ENCODE assay signal across 11 cellular contexts in genomic region chr17:75679706-75680201, GRCh38. TPM values are rescaled to one million over a fixed set of nuclear protein-coding genes. Genes with fewer than 3 reads are reported as not detected.
DNase-seq lines count a peak whose midpoint lies in the region; ATAC-seq and TF ChIP-seq lines count a peak whose summit lies in the region.
"Had no signal": no experiment of that assay in that cellular context is flagged by ENCODE, and none has a peak within 500 bp of the region (broad histone marks: within the 10 kb centered on the region; RNA-seq: fewer than 3 reads in every experiment).

No MANE protein-coding gene starts in this region.

- no peaks in the 10 kb centered on the region for H3K9me3 Mint-ChIP-seq in activated T-cell treated with anti-CD3 and anti-CD28 coated beads, Interleukin-2, amount 50 U/mL, for 24 hours
- H3K9me3 Mint-ChIP-seq in natural killer cell, result no peaks in the 10 kb centered on the region
- no peaks in the 10 kb centered on the region for H3K9me3 Mint-ChIP-seq in activated naive CD8-positive, alpha-beta T cell treated with anti-CD3 and anti-CD28 coated beads for 36 hours

- intact Hi-C loops in vagina (cut with DNase I) (no loop called here), natural killer cell (cut with micrococcal nuclease) (no loop called here)

- H3K36me3 Mint-ChIP-seq in activated T-cell treated with anti-CD3 and anti-CD28 coated beads, Interleukin-2, amount 50 U/mL, for 24 hours (ENCODE audit: low read depth), result peaks cover 70% of the 10 kb centered on the region
- no peaks in the 10 kb centered on the region for H3K36me3 Mint-ChIP-seq in natural killer cell
- H3K36me3 Mint-ChIP-seq in activated naive CD8-positive, alpha-beta T cell treated with anti-CD3 and anti-CD28 coated beads for 36 hours, result peaks cover 11% of the 10 kb centered on the region

- no peak for TF ChIP-seq POLR2A in vagina (IDR thresholded peaks at IDR 0.05)

- H3K4me1 ChIP-seq in lung (ENCODE audit: control insufficient read depth in 2 of 2, insufficient read depth in 2 of 2, low read length in 2 of 2) (peaks cover 4 to 10% of the 10 kb centered on the region in 2 donors), vagina (peaks cover 27% of the 10 kb centered on the region)

- H3K4me1 Mint-ChIP-seq in activated T-cell treated with anti-CD3 and anti-CD28 coated beads, Interleukin-2, amount 50 U/mL, for 24 hours (ENCODE audit: low read depth), result peaks cover 34% of the 10 kb centered on the region
- peaks cover 0 to 17% of the 10 kb centered on the region in 2 donors for H3K4me1 Mint-ChIP-seq in natural killer cell
- H3K4me1 Mint-ChIP-seq in activated naive CD8-positive, alpha-beta T cell treated with anti-CD3 and anti-CD28 coated beads for 36 hours, result peaks cover 17% of the 10 kb centered on the region

- H3K27ac ChIP-seq in cingulate gyrus (ENCODE audit: low read depth, low read length), result peak overlapping the region; percentile 62
- peak overlapping the region; percentile 75 to 84 for H3K27ac ChIP-seq in lung (ENCODE audit: low read depth in 1 of 2, low read length in 1 of 2)
- peak overlapping the region; percentile 31 for H3K27ac ChIP-seq in vagina

- WGBS in lung, 2 donors, result 49 to 70% methylated on average over 11 of the region's 11 CpGs

- H3K4me3 Mint-ChIP-seq in activated T-cell treated with anti-CD3 and anti-CD28 coated beads, Interleukin-2, amount 50 U/mL, for 24 hours, result no peak overlapping the region
- no peak overlapping the region for H3K4me3 Mint-ChIP-seq in natural killer cell
- no peak overlapping the region for H3K4me3 Mint-ChIP-seq in activated naive CD8-positive, alpha-beta T cell treated with anti-CD3 and anti-CD28 coated beads for 36 hours

- peaks cover 3 to 10% of the 10 kb centered on the region in 2 donors for H3K36me3 ChIP-seq in lung (ENCODE audit: control insufficient read depth in 2 of 2, insufficient read depth in 2 of 2, low read length in 2 of 2)
- peaks cover 0 to 12% of the 10 kb centered on the region in 2 donors for H3K36me3 ChIP-seq in vagina

- H3K27me3 Mint-ChIP-seq in activated T-cell treated with anti-CD3 and anti-CD28 coated beads, Interleukin-2, amount 50 U/mL, for 24 hours, result no peaks in the 10 kb centered on the region
- H3K27me3 Mint-ChIP-seq in natural killer cell (ENCODE audit: low read depth in 2 of 2), result no peaks in the 10 kb centered on the region
- no peaks in the 10 kb centered on the region for H3K27me3 Mint-ChIP-seq in activated naive CD8-positive, alpha-beta T cell treated with anti-CD3 and anti-CD28 coated beads for 36 hours

- peak; percentile 29 for TF ChIP-seq CTCF in lung (IDR thresholded peaks at IDR 0.05; ENCODE audit: control extremely low read depth, extremely low read depth)
- TF ChIP-seq CTCF in vagina (IDR thresholded peaks at IDR 0.05), result peak in 2 of 3 experiments; percentile 15 to 26
- TF ChIP-seq CTCF in natural killer cell (IDR thresholded peaks at IDR 0.05), result no peak

- H3K4me3 ChIP-seq in lung (no peak overlapping the region), vagina (no peak overlapping the region)

- no peaks in the 10 kb centered on the region for H3K27me3 ChIP-seq in lung (ENCODE audit: control insufficient read depth, insufficient read depth)
- H3K27me3 ChIP-seq in vagina, result no peaks in the 10 kb centered on the region

- peak overlapping the region; percentile 47 for H3K27ac Mint-ChIP-seq in activated T-cell treated with anti-CD3 and anti-CD28 coated beads, Interleukin-2, amount 50 U/mL, for 24 hours
- H3K27ac Mint-ChIP-seq in natural killer cell, result no peak overlapping the region
- no peak overlapping the region for H3K27ac Mint-ChIP-seq in activated naive CD8-positive, alpha-beta T cell treated with anti-CD3 and anti-CD28 coated beads for 36 hours

- ATAC-seq in lung (ENCODE audit: insufficient read depth, low FRiP score), result peak; percentile 36
- ATAC-seq in natural killer cell, result no peak
- no peak for ATAC-seq in HG03159 (IDR thresholded peaks at IDR 0.05; ENCODE audit: unreplicated experiment)
- ATAC-seq: stimulated activated naive CD8-positive, alpha-beta T cell treated with anti-CD3 and anti-CD28 coated beads, Interleukin-15, Interleukin-2, amounts not matched to agents 100 U/mL and 50 U/mL, for 24 hours had no signal

- no peak for DNase-seq in activated T-cell treated with anti-CD3 and anti-CD28 coated beads, Interleukin-2, amount 50 U/mL, for 24 hours
- no peak for DNase-seq in activated T-cell treated with anti-CD3 and anti-CD28 coated beads, Interleukin-2, amount 50 U/mL, for 48 hours
- DNase-seq in lung (ENCODE audit: low spot score) (peak; percentile 56), vagina (ENCODE audit: extremely low spot score in 2 of 2) (no peak), natural killer cell (no peak)
- no peak for DNase-seq in activated naive CD8-positive, alpha-beta T cell treated with anti-CD3 and anti-CD28 coated beads for 36 hours
- DNase-seq: NCI-H510A; occipital lobe; stimulated activated naive CD8-positive, alpha-beta T cell treated with anti-CD3 and anti-CD28 coated beads, Interleukin-15, Interleukin-2, amounts not matched to agents 100 U/mL and 50 U/mL, for 24 hours had no signal

- H3K9me3 ChIP-seq in lung (ENCODE audit: control insufficient read depth in 2 of 2, insufficient read depth in 1 of 2, low read length in 1 of 2) (no peaks in the 10 kb centered on the region), vagina (no peaks in the 10 kb centered on the region)

RNA-seq across cellular contexts. Expression of gene SAP30BP, which starts 12.6 kb away (rescaled TPM):
- total RNA-seq in lung (10 to 100 TPM; 46.5 to 82.9 TPM), vagina (79.1 TPM), natural killer cell (100 to 1,000 TPM; 234 to 246 (median 240) TPM)
- polyA plus RNA-seq in lung, result 10 to 100 TPM; 71.9 to 82.8 TPM
- 100 to 1,000 TPM in 1 of 2 experiments, 10 to 100 TPM in 1; 93.4 to 101 TPM for total RNA-seq in activated naive CD8-positive, alpha-beta T cell treated with anti-CD3 and anti-CD28 coated beads for 36 hours

RNA-seq across cellular contexts. Expression of gene RECQL5, which starts 12.8 kb away (rescaled TPM):
- 10 to 100 TPM; 31.2 to 32.5 TPM for total RNA-seq in lung
- polyA plus RNA-seq in lung, result 10 to 100 TPM; 16.4 to 28.5 TPM
- total RNA-seq in vagina, result 44.0 TPM
- total RNA-seq in natural killer cell, result 10 to 100 TPM; 33.4 to 39.1 (median 34.3) TPM
- 10 to 100 TPM; 31.4 to 32.6 TPM for total RNA-seq in activated naive CD8-positive, alpha-beta T cell treated with anti-CD3 and anti-CD28 coated beads for 36 hours

RNA-seq across cellular contexts. Expression of gene ITGB4, which starts 41.5 kb away (rescaled TPM):
- total RNA-seq in lung, result 10 to 100 TPM; 11.1 to 47.8 TPM
- polyA plus RNA-seq in lung, result 10 to 100 TPM; 11.4 to 18.1 TPM
- 169 TPM for total RNA-seq in vagina
- total RNA-seq in natural killer cell, result 1 to 10 TPM in 1 of 3 donors, under 1 TPM in 2; 0.38 to 1.0 (median 0.68) TPM
- total RNA-seq in activated naive CD8-positive, alpha-beta T cell treated with anti-CD3 and anti-CD28 coated beads for 36 hours, result 1 to 10 TPM in 1 of 2 experiments, under 1 TPM in 1; 0.64 to 1.4 TPM

RNA-seq across cellular contexts. Expression of gene SMIM5, which starts 46.5 kb away (rescaled TPM):
- total RNA-seq in lung, result 1 to 10 TPM; 5.5 to 7.5 TPM
- polyA plus RNA-seq in lung, result 1 to 10 TPM; 2.2 to 2.3 TPM
- total RNA-seq in vagina, result 2.2 TPM
- total RNA-seq in natural killer cell, result 1 to 10 TPM in 2 of 3 donors, under 1 TPM in 1; 0.95 to 2.0 (median 1.5) TPM
- total RNA-seq in activated naive CD8-positive, alpha-beta T cell treated with anti-CD3 and anti-CD28 coated beads for 36 hours, result under 1 TPM; 0.14 to 0.16 TPM

Comparison
In these comparisons a context has a peak if more than half of its experiments do, and no peak if none do; other contexts are left out.
1. RNA of gene ITGB4, which starts 41.5 kb away (total RNA-seq): 169 TPM in vagina (single experiment) and 11.1 to 47.8 TPM in lung; 0.64 to 1.4 TPM in activated naive CD8-positive, alpha-beta T cell treated with anti-CD3 and anti-CD28 coated beads for 36 hours and 0.38 to 1.0 TPM in natural killer cell; every median in the first group is over 4 times any median in the second.
2. Peak in every context shown above with its lines, with median percentiles within 50 percentile points of each other: H3K27ac ChIP-seq.